ENCODE assay signal across 8 cellular contexts in genomic region chr11:10606536-10607208, GRCh38. TPM values are rescaled to one million over a fixed set of nuclear protein-coding genes. Genes with fewer than 3 reads are reported as not detected.
DNase-seq lines count a peak whose midpoint lies in the region; ATAC-seq and TF ChIP-seq lines count a peak whose summit lies in the region.

No MANE protein-coding gene starts in this region.

- peak overlapping the region; percentile 56 for H3K4me3 Mint-ChIP-seq in HFFc6
- no peak overlapping the region for H3K4me3 Mint-ChIP-seq in T-helper 17 cell
- H3K4me3 Mint-ChIP-seq in activated CD4-positive, alpha-beta memory T cell treated with anti-CD3 and anti-CD28 coated beads for 36 hours, result no peak overlapping the region

- H3K4me1 Mint-ChIP-seq in HFFc6 (ENCODE audit: low read depth) (peaks cover 29% of the 10 kb centered on the region), T-helper 17 cell (peaks cover 2% of the 10 kb centered on the region)
- H3K4me1 Mint-ChIP-seq in activated CD4-positive, alpha-beta memory T cell treated with anti-CD3 and anti-CD28 coated beads for 36 hours (ENCODE audit: low read depth), result peaks cover 5% of the 10 kb centered on the region

- no peaks in the 10 kb centered on the region for H3K9me3 ChIP-seq in T-helper 17 cell (ENCODE audit: control insufficient read depth, low read length, poor library complexity, severe bottlenecking)

- CTCF ChIA-PET in activated CD4-positive, alpha-beta memory T cell treated with anti-CD3 and anti-CD28 coated beads for 36 hours (lab: Charles Lee), result interaction anchor here (1.1 to 2.2 kb wide), 2 partner anchors 15 to 65 kb away, joined by 3 to 7 read pairs; partner anchors contain the start of gene RNF141

- ATAC-seq in T-helper 17 cell (peak; percentile 37), HG03097 (IDR thresholded peaks at IDR 0.05; ENCODE audit: low FRiP score, unreplicated experiment) (no peak)

- POLR2A ChIA-PET in activated CD4-positive, alpha-beta memory T cell treated with anti-CD3 and anti-CD28 coated beads for 36 hours (lab: Charles Lee), result interaction anchor here (2.3 kb wide), 1 partner anchor 12 kb away, joined by 4 read pairs; no protein-coding TSS in a partner anchor

- intact Hi-C loops in activated CD4-positive, alpha-beta memory T cell treated with anti-CD3 and anti-CD28 coated beads for 36 hours (cut with micrococcal nuclease), result loop anchor here (1.0 kb wide), 1 partner anchor 12 kb away; no protein-coding TSS in a partner anchor

- H3K4me3 ChIP-seq in AG09309 (ENCODE audit: control insufficient read depth, low read depth, low read length), result no peak overlapping the region

- peak; percentile 28 for DNase-seq in AG09309 (ENCODE audit: low read depth)
- DNase-seq in HFFc6, result peak; percentile 16
- DNase-seq in T-helper 17 cell, result no peak
- peak; percentile 21 for DNase-seq in kidney glomerular epithelial cell (lab: John Stamatoyannopoulos, UW)
- no peak for DNase-seq in COLO829 (ENCODE audit: low spot score)
- no peak for DNase-seq in activated CD4-positive, alpha-beta memory T cell treated with anti-CD3 and anti-CD28 coated beads for 36 hours
- no peak for DNase-seq in NCI-H2171 (lab: John Stamatoyannopoulos, UW)

- H3K27me3 Mint-ChIP-seq in HFFc6 (ENCODE audit: insufficient read depth), result 0 out of 2 replicates have a peak, but pooled peaks cover 2% of the 10 kb centered on the region
- peaks cover 50% of the 10 kb centered on the region for H3K27me3 Mint-ChIP-seq in T-helper 17 cell
- peaks cover 10% of the 10 kb centered on the region for H3K27me3 Mint-ChIP-seq in activated CD4-positive, alpha-beta memory T cell treated with anti-CD3 and anti-CD28 coated beads for 36 hours

- no peak for TF ChIP-seq CTCF in AG09309 (IDR thresholded peaks at IDR 0.05; ENCODE audit: control insufficient read depth, insufficient read depth, low read depth, low read length, missing control alignments)
- no peak for TF ChIP-seq CTCF in HFFc6 (IDR thresholded peaks at IDR 0.05)

- H3K27ac Mint-ChIP-seq in HFFc6 (peak overlapping the region; percentile 75), T-helper 17 cell (no peak overlapping the region)
- H3K27ac Mint-ChIP-seq in activated CD4-positive, alpha-beta memory T cell treated with anti-CD3 and anti-CD28 coated beads for 36 hours, result no peak overlapping the region

- no peaks in the 10 kb centered on the region for H3K9me3 Mint-ChIP-seq in HFFc6
- no peaks in the 10 kb centered on the region for H3K9me3 Mint-ChIP-seq in activated CD4-positive, alpha-beta memory T cell treated with anti-CD3 and anti-CD28 coated beads for 36 hours

- H3K36me3 Mint-ChIP-seq in HFFc6 (ENCODE audit: low read depth) (peaks cover 32% of the 10 kb centered on the region), T-helper 17 cell (ENCODE audit: low read depth) (no peaks in the 10 kb centered on the region)
- H3K36me3 Mint-ChIP-seq in activated CD4-positive, alpha-beta memory T cell treated with anti-CD3 and anti-CD28 coated beads for 36 hours, result no peaks in the 10 kb centered on the region

RNA-seq across cellular contexts. Expression of gene LYVE1, which starts 38.2 kb away (rescaled TPM):
- under 1 TPM in 1 of 6 experiments, not detected in 5; 0.09 TPM for total RNA-seq in HFFc6 (2021; fragmentation: NEBNext Ultra II Directional; extraction: Animal tissue kit (Norgen Biotek cat#: 25700))
- total RNA-seq in T-helper 17 cell, result not detected
- total RNA-seq in activated CD4-positive, alpha-beta memory T cell treated with anti-CD3 and anti-CD28 coated beads for 36 hours, result not detected

Comparison
In these comparisons a context has a peak if more than half of its experiments do, and no peak if none do; other contexts are left out.
1. DNase-seq: peak in AG09309 (single experiment), HFFc6 (single experiment) and kidney glomerular epithelial cell (single experiment); none in T-helper 17 cell (0 of 3), COLO829 (single experiment), activated CD4-positive, alpha-beta memory T cell treated with anti-CD3 and anti-CD28 coated beads for 36 hours (single experiment) and NCI-H2171 (single experiment).